2 cellular contexts compared by ENCODE assay signal in the genomic region with DNA sequence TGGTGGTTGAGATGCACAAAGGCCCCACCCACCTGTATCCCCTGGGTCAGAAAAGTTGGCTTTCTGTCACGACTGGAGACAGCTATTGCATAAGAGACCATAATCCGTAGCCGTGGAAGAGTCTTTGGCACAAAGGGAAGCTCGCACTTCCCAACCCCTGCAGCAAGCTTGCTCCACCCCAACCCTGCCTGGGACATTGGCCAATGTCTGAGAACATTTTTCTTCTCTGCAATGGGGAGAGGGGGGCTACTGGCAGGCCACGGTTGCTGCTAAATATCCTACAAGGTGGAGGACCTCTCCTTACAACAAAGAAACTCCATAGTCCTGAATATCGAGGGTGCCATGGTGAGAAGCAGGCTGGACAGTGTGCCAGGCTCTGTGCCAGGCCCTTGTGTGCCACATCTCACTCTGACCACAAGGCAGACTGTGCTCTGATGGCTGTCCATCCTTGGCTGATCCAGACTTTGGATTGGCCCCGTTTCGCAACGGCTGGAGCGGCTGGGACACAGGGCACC.
TF ChIP-seq lines count a peak whose summit lies in the region.

No MANE protein-coding gene starts in this region.

TF ChIP-seq in GM23338, 12 proteins besides CTCF, POLR2A, EP300 and RAD21:
- TF ChIP-seq, protein P1, sequence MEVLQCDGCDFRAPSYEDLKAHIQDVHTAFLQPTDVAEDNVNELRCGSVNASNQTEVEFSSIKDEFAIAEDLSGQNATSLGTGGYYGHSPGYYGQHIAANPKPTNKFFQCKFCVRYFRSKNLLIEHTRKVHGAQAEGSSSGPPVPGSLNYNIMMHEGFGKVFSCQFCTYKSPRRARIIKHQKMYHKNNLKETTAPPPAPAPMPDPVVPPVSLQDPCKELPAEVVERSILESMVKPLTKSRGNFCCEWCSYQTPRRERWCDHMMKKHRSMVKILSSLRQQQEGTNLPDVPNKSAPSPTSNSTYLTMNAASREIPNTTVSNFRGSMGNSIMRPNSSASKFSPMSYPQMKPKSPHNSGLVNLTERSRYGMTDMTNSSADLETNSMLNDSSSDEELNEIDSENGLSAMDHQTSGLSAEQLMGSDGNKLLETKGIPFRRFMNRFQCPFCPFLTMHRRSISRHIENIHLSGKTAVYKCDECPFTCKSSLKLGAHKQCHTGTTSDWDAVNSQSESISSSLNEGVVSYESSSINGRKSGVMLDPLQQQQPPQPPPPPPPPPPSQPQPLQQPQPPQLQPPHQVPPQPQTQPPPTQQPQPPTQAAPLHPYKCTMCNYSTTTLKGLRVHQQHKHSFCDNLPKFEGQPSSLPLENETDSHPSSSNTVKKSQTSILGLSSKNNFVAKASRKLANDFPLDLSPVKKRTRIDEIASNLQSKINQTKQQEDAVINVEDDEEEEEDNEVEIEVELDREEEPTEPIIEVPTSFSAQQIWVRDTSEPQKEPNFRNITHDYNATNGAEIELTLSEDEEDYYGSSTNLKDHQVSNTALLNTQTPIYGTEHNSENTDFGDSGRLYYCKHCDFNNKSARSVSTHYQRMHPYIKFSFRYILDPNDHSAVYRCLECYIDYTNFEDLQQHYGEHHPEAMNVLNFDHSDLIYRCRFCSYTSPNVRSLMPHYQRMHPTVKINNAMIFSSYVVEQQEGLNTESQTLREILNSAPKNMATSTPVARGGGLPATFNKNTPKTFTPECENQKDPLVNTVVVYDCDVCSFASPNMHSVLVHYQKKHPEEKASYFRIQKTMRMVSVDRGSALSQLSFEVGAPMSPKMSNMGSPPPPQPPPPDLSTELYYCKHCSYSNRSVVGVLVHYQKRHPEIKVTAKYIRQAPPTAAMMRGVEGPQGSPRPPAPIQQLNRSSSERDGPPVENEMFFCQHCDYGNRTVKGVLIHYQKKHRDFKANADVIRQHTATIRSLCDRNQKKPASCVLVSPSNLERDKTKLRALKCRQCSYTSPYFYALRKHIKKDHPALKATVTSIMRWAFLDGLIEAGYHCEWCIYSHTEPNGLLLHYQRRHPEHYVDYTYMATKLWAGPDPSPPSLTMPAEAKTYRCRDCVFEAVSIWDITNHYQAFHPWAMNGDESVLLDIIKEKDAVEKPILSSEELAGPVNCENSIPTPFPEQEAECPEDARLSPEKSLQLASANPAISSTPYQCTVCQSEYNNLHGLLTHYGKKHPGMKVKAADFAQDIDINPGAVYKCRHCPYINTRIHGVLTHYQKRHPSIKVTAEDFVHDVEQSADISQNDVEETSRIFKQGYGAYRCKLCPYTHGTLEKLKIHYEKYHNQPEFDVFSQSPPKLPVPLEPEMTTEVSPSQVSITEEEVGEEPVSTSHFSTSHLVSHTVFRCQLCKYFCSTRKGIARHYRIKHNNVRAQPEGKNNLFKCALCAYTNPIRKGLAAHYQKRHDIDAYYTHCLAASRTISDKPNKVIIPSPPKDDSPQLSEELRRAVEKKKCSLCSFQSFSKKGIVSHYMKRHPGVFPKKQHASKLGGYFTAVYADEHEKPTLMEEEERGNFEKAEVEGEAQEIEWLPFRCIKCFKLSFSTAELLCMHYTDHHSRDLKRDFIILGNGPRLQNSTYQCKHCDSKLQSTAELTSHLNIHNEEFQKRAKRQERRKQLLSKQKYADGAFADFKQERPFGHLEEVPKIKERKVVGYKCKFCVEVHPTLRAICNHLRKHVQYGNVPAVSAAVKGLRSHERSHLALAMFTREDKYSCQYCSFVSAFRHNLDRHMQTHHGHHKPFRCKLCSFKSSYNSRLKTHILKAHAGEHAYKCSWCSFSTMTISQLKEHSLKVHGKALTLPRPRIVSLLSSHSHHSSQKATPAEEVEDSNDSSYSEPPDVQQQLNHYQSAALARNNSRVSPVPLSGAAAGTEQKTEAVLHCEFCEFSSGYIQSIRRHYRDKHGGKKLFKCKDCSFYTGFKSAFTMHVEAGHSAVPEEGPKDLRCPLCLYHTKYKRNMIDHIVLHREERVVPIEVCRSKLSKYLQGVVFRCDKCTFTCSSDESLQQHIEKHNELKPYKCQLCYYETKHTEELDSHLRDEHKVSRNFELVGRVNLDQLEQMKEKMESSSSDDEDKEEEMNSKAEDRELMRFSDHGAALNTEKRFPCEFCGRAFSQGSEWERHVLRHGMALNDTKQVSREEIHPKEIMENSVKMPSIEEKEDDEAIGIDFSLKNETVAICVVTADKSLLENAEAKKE (CRISPR knock-in tag; IDR thresholded peaks at IDR 0.05) = no peak
- TF ChIP-seq EZH2 (IDR thresholded peaks at IDR 0.05; ENCODE audit: low read depth, unreplicated experiment) (no peak), CREB1 (CRISPR knock-in tag; IDR thresholded peaks at IDR 0.05; ENCODE audit: low read depth) (no peak), NANOG (IDR thresholded peaks at IDR 0.05; ENCODE audit: borderline replicate concordance) (no peak), POLR2AphosphoS5 (IDR thresholded peaks at IDR 0.05; ENCODE audit: low read depth) (no peak), EZH2phosphoT487 (IDR thresholded peaks at IDR 0.05; ENCODE audit: unreplicated experiment) (no peak), ZNF114 (CRISPR knock-in tag; IDR thresholded peaks at IDR 0.05) (no peak)
- TF ChIP-seq, protein P2, sequence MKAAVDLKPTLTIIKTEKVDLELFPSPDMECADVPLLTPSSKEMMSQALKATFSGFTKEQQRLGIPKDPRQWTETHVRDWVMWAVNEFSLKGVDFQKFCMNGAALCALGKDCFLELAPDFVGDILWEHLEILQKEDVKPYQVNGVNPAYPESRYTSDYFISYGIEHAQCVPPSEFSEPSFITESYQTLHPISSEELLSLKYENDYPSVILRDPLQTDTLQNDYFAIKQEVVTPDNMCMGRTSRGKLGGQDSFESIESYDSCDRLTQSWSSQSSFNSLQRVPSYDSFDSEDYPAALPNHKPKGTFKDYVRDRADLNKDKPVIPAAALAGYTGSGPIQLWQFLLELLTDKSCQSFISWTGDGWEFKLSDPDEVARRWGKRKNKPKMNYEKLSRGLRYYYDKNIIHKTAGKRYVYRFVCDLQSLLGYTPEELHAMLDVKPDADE (IDR thresholded peaks at IDR 0.05) = no peak
- TF ChIP-seq, protein P3, sequence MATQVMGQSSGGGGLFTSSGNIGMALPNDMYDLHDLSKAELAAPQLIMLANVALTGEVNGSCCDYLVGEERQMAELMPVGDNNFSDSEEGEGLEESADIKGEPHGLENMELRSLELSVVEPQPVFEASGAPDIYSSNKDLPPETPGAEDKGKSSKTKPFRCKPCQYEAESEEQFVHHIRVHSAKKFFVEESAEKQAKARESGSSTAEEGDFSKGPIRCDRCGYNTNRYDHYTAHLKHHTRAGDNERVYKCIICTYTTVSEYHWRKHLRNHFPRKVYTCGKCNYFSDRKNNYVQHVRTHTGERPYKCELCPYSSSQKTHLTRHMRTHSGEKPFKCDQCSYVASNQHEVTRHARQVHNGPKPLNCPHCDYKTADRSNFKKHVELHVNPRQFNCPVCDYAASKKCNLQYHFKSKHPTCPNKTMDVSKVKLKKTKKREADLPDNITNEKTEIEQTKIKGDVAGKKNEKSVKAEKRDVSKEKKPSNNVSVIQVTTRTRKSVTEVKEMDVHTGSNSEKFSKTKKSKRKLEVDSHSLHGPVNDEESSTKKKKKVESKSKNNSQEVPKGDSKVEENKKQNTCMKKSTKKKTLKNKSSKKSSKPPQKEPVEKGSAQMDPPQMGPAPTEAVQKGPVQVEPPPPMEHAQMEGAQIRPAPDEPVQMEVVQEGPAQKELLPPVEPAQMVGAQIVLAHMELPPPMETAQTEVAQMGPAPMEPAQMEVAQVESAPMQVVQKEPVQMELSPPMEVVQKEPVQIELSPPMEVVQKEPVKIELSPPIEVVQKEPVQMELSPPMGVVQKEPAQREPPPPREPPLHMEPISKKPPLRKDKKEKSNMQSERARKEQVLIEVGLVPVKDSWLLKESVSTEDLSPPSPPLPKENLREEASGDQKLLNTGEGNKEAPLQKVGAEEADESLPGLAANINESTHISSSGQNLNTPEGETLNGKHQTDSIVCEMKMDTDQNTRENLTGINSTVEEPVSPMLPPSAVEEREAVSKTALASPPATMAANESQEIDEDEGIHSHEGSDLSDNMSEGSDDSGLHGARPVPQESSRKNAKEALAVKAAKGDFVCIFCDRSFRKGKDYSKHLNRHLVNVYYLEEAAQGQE (IDR thresholded peaks at IDR 0.05; ENCODE audit: unreplicated experiment) = no peak
TF ChIP-seq in GM23338: peak in this region for 0.

TF ChIP-seq in H1, 55 proteins besides CTCF, POLR2A, EP300 and RAD21:
- TF ChIP-seq SAP30 (IDR thresholded peaks at IDR 0.05; ENCODE audit: insufficient read depth, insufficient replicate concordance, low read length) = no peak
